In the genomic region with DNA sequence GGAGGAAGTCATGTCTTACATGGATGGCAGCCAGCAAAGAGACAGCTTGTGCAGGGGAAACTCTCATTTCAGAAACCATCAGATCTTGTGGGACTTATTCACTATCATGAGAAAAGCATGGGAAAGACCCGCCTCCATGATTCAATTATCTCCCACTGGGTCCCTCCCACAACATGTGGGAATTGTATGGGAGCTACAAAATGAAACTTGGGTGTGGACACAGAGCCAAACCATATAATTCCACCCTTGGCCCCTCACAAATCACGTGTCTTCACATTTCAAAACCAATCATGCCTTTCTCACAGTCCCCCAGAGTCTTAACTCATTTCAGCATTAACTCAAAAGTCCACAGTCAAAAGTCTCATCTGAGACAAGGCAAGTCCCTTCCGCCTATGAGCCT, we compare ENCODE assay signal across 4 cellular contexts. TPM values are rescaled to one million over a fixed set of nuclear protein-coding genes. Genes with fewer than 3 reads are reported as not detected.
"Had no signal": no experiment of that assay in that cellular context is flagged by ENCODE, and none has a peak within 500 bp of the region (broad histone marks: within the 10 kb centered on the region; RNA-seq: fewer than 3 reads in every experiment).

No MANE protein-coding gene starts in this region.

RNA-seq across cellular contexts. Expression of gene GNA14, which starts 42.0 kb away (rescaled TPM):
- total RNA-seq: activated CD4-positive, alpha-beta memory T cell treated with anti-CD3 and anti-CD28 coated beads, Interleukin-2, amount 10 ng/mL, durations not matched to agents 7 days and 5 days; activated CD4-positive, alpha-beta T cell treated with anti-CD3 and anti-CD28 coated beads, Interleukin-2, amount 10 ng/mL, durations not matched to agents 7 days and 5 days; activated naive CD8-positive, alpha-beta T cell treated with anti-CD3 and anti-CD28 coated beads, Interleukin-2, amount 10 ng/mL, durations not matched to agents 7 days and 5 days; T-helper 1 cell treated with Interleukin-12 subunit alpha and Interleukin-12 subunit beta and Interleukin-4 antibody, amounts not matched to agents 30 ng/mL and 1 ng/mL, for 36 hours had no signal
